9 cellular contexts compared by ENCODE assay signal in the genomic region with DNA sequence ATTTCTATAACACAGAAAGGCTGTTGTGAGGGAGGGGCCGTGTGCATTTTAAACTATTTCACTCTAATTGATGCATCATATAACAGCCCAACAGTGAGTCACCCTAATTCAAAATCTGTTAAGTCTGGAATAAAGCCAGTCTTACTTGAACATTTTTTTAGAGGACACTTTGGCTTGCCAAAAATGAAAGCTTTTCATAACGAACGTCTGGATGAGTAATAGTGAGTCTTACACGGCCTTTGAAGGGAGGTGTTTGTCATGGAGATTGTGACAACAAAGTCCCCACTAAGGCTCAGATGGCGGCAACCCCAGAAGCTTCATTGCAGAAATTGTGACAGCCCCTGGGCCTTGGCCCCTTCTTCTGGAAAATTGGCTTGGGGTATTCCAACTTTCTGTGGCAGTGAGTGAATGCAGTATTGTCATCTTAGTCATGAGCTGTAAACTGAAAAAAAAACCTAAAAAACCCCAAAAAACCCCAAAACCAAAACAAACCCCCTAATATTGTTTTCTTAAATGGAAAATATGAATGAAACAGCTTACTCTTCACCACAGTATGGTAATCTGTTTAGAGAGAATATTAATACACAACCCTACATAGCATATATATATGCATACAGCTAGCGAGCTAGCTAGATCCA.
DNase-seq lines count a peak whose midpoint lies in the region; ATAC-seq lines count a peak whose summit lies in the region.
"Had no signal": no experiment of that assay in that cellular context is flagged by ENCODE, and none has a peak within 500 bp of the region (broad histone marks: within the 10 kb centered on the region; RNA-seq: fewer than 3 reads in every experiment).

No MANE protein-coding gene starts in this region.

- 7% methylated on average over 6 of the region's 6 CpGs for WGBS in aorta, 2 donors

- H3K36me3 ChIP-seq in aorta (ENCODE audit: control insufficient read depth in 1 of 2, insufficient read depth in 2 of 2, low read length in 1 of 2): no peaks in the 10 kb centered on the region

- DNase-seq in NCI-H2171 treated with DMSO at 0.1 percent for 48 hours (lab: John Stamatoyannopoulos, UW) (peak; percentile 86), activated T-cell treated with anti-CD3 and anti-CD28 coated beads for 24 hours (ENCODE audit: low read depth) (peak; percentile 83), fibroblast of peridontal ligament (ENCODE audit: extremely low read depth) (peak; percentile 92), pulmonary artery endothelial cell (ENCODE audit: low read depth, low spot score) (peak; percentile 85), aorta (peak; percentile 78 to 89), NCI-H128 (lab: John Stamatoyannopoulos, UW; ENCODE audit: unreplicated experiment) (no peak)

- peaks cover 0 to 8% of the 10 kb centered on the region in 2 donors for H3K4me1 ChIP-seq in aorta (ENCODE audit: control insufficient read depth in 1 of 2, insufficient read depth in 2 of 2, low read length in 2 of 2)

- no peaks in the 10 kb centered on the region for H3K27me3 ChIP-seq in aorta (ENCODE audit: control insufficient read depth in 1 of 2, insufficient read depth in 2 of 2, low read length in 1 of 2)

- H3K4me3 ChIP-seq in aorta (ENCODE audit: low read length in 2 of 2): no peak overlapping the region

- intact Hi-C loops in aorta (cut with DNase I): loop anchor here (5.0 to 10.0 kb wide), 2 partner anchors 179 to 496 kb away; no protein-coding TSS in a partner anchor

- H3K27ac ChIP-seq in aorta (ENCODE audit: low read depth in 1 of 2, low read length in 2 of 2): no peak overlapping the region
- H3K27ac ChIP-seq: epithelial cell of prostate had no signal

- ATAC-seq in GM18508 (IDR thresholded peaks at IDR 0.05; ENCODE audit: insufficient read depth, unreplicated experiment) (peak; percentile 71), HG02678 (IDR thresholded peaks at IDR 0.05; ENCODE audit: unreplicated experiment) (peak; percentile 88), aorta (ENCODE audit: low FRiP score) (peak; percentile 83)

- H3K9me3 ChIP-seq in aorta (ENCODE audit: control insufficient read depth, low read length): no peaks in the 10 kb centered on the region
